20 cellular contexts compared by ENCODE assay signal in the genomic region with DNA sequence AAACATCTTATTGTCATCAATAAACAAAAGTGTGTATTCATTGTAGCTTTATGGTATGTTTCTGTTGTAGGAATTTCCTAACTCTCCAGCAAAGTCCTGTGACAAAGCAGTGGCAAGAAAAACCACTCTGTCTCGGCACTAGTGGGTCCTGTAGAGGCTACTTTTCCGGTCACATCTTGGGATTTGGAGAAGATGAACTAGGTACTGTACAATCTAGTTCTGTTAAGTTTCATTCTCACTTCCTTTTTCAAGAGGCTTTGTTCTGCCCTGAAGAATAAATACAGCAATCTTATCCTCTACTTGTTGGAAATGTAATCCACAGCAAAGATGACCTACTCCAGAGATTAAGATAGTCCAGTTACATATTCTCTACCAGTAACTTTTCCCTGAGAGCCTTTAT.
DNase-seq lines count a peak whose midpoint lies in the region; ATAC-seq and TF ChIP-seq lines count a peak whose summit lies in the region.
"Had no signal": no experiment of that assay in that cellular context is flagged by ENCODE, and none has a peak within 500 bp of the region (broad histone marks: within the 10 kb centered on the region; RNA-seq: fewer than 3 reads in every experiment).

No MANE protein-coding gene starts in this region.

- TF ChIP-seq CTCF in CD8-positive, alpha-beta T cell (IDR thresholded peaks at IDR 0.05) = no peak

- CTCF ChIA-PET in CD8-positive, alpha-beta T cell (lab: Charles Lee) = no interaction called here

- no peaks in the 10 kb centered on the region for H3K27me3 ChIP-seq in CD8-positive, alpha-beta T cell (ENCODE audit: insufficient read depth, low read length)
- H3K27me3 ChIP-seq: body of pancreas, spleen had no signal

- no peaks in the 10 kb centered on the region for H3K36me3 Mint-ChIP-seq in CD8-positive, alpha-beta T cell
- H3K36me3 Mint-ChIP-seq: activated naive CD8-positive, alpha-beta T cell treated with anti-CD3 and anti-CD28 coated beads, Interleukin-2, amount 10 ng/mL, durations not matched to agents 7 days and 5 days had no signal

- no peaks in the 10 kb centered on the region for H3K27me3 Mint-ChIP-seq in CD8-positive, alpha-beta T cell (ENCODE audit: low read depth)
- H3K27me3 Mint-ChIP-seq: activated naive CD8-positive, alpha-beta T cell treated with anti-CD3 and anti-CD28 coated beads, Interleukin-2, amount 10 ng/mL, durations not matched to agents 7 days and 5 days had no signal

- no peak overlapping the region for H3K27ac ChIP-seq in CD8-positive, alpha-beta T cell (ENCODE audit: low read depth, low read length)
- H3K27ac ChIP-seq: body of pancreas, left ventricle myocardium inferior, spleen had no signal

- ATAC-seq in GM18870 (IDR thresholded peaks at IDR 0.05; ENCODE audit: unreplicated experiment) (peak; percentile 85), GM21723 (IDR thresholded peaks at IDR 0.05; ENCODE audit: unreplicated experiment) (peak; percentile 65), HG03469 (IDR thresholded peaks at IDR 0.05; ENCODE audit: unreplicated experiment) (peak; percentile 58)
- ATAC-seq in CD8-positive, alpha-beta T cell = no peak
- ATAC-seq: activated CD4-positive, CD25-positive, alpha-beta regulatory T cell treated with anti-CD3 and anti-CD28 coated beads, Interleukin-2, amount 50 U/mL, for 24 hours; body of pancreas had no signal

- H3K4me1 Mint-ChIP-seq in CD8-positive, alpha-beta T cell (ENCODE audit: low read depth) = no peaks in the 10 kb centered on the region
- H3K4me1 Mint-ChIP-seq: activated naive CD8-positive, alpha-beta T cell treated with anti-CD3 and anti-CD28 coated beads, Interleukin-2, amount 10 ng/mL, durations not matched to agents 7 days and 5 days had no signal

- no peaks in the 10 kb centered on the region for H3K9me3 Mint-ChIP-seq in CD8-positive, alpha-beta T cell
- H3K9me3 Mint-ChIP-seq: activated naive CD8-positive, alpha-beta T cell treated with anti-CD3 and anti-CD28 coated beads, Interleukin-2, amount 10 ng/mL, durations not matched to agents 7 days and 5 days; neural crest cell; T-helper 2 cell treated with Interferon-gamma antibody and Interleukin-4, amounts not matched to agents 5 μg/mL and 100 μg/mL, for 36 hours had no signal

- intact Hi-C loops in CD8-positive, alpha-beta T cell (cut with DNase I, micrococcal nuclease) = no loop called here

- no peak overlapping the region for H3K4me3 Mint-ChIP-seq in CD8-positive, alpha-beta T cell
- H3K4me3 Mint-ChIP-seq: activated naive CD8-positive, alpha-beta T cell treated with anti-CD3 and anti-CD28 coated beads, Interleukin-2, amount 10 ng/mL, durations not matched to agents 7 days and 5 days; neural crest cell; T-helper 2 cell treated with Interferon-gamma antibody and Interleukin-4, amounts not matched to agents 5 μg/mL and 100 μg/mL, for 36 hours had no signal

- no peak overlapping the region for H3K4me3 ChIP-seq in CD8-positive, alpha-beta T cell (ENCODE audit: low read depth, low read length)
- H3K4me3 ChIP-seq: body of pancreas, left ventricle myocardium inferior, spleen had no signal

- H3K4me1 ChIP-seq in CD8-positive, alpha-beta T cell (ENCODE audit: insufficient read depth, low read length) = no peaks in the 10 kb centered on the region
- H3K4me1 ChIP-seq: spleen had no signal

- DNase-seq in OCI-M1 (lab: John Stamatoyannopoulos, UW) (peak; percentile 10), SW 1271 (lab: John Stamatoyannopoulos, UW) (no peak), T-helper 9 cell (no peak), cerebellar nuclear complex (lab: John Stamatoyannopoulos, UW) (no peak)
- DNase-seq in CD8-positive, alpha-beta T cell = no peak
- DNase-seq: activated naive CD8-positive, alpha-beta T cell treated with anti-CD3 and anti-CD28 coated beads, Interleukin-2, amount 10 ng/mL, durations not matched to agents 7 days and 5 days; body of pancreas; DMS79 treated with DMSO at 0.1 percent for 48 hours; glutamatergic neuron; left ventricle myocardium inferior; NCI-H1048; NCI-H2081; NCI-H510A; spleen had no signal

- POLR2A ChIA-PET in CD8-positive, alpha-beta T cell (lab: Charles Lee) = no interaction called here

- H3K9me3 ChIP-seq in CD8-positive, alpha-beta T cell (ENCODE audit: low read length) = no peaks in the 10 kb centered on the region
- H3K9me3 ChIP-seq: body of pancreas, left ventricle myocardium inferior, spleen had no signal

- H3K27ac Mint-ChIP-seq in CD8-positive, alpha-beta T cell = no peak overlapping the region
- H3K27ac Mint-ChIP-seq: activated naive CD8-positive, alpha-beta T cell treated with anti-CD3 and anti-CD28 coated beads, Interleukin-2, amount 10 ng/mL, durations not matched to agents 7 days and 5 days; T-helper 2 cell treated with Interferon-gamma antibody and Interleukin-4, amounts not matched to agents 5 μg/mL and 100 μg/mL, for 36 hours had no signal

- no peaks in the 10 kb centered on the region for H3K36me3 ChIP-seq in CD8-positive, alpha-beta T cell (ENCODE audit: insufficient read depth, low read length)
- H3K36me3 ChIP-seq: left ventricle myocardium inferior, spleen had no signal
